Comparison of ENCODE assay signal across 32 cellular contexts in genomic region chr2:187011206-187011605, GRCh38.
"Had no signal": no experiment of that assay in that cellular context is flagged by ENCODE, and none has a peak within 500 bp of the region (broad histone marks: within the 10 kb centered on the region; RNA-seq: fewer than 3 reads in every experiment).

No MANE protein-coding gene starts in this region.

- H3K27me3 Mint-ChIP-seq: activated CD4-positive, alpha-beta memory T cell treated with anti-CD3 and anti-CD28 coated beads for 36 hours; activated CD4-positive, alpha-beta T cell treated with anti-CD3 and anti-CD28 coated beads, Interleukin-2, amount 10 ng/mL, durations not matched to agents 24 days and 14 days; activated naive CD8-positive, alpha-beta T cell treated with anti-CD3 and anti-CD28 coated beads, Interleukin-2, amount 10 ng/mL, durations not matched to agents 7 days and 5 days; stimulated activated naive B cell treated with anti-CD40 and anti-IgM and Interleukin-4, amounts not matched to agents 10 μg/mL and 1 μg/mL and 100 μg/mL, for 72 hours had no signal

- H3K4me1 Mint-ChIP-seq: activated CD4-positive, alpha-beta T cell treated with anti-CD3 and anti-CD28 coated beads, Interleukin-2, amount 10 ng/mL, durations not matched to agents 24 days and 14 days; activated naive CD8-positive, alpha-beta T cell treated with anti-CD3 and anti-CD28 coated beads, Interleukin-2, amount 10 ng/mL, durations not matched to agents 7 days and 5 days; nephron progenitor cell; stimulated activated naive B cell treated with anti-CD40 and anti-IgM and Interleukin-4, amounts not matched to agents 10 μg/mL and 1 μg/mL and 100 μg/mL, for 72 hours had no signal

- H3K27ac Mint-ChIP-seq: activated CD4-positive, alpha-beta memory T cell treated with anti-CD3 and anti-CD28 coated beads for 36 hours; activated CD4-positive, alpha-beta T cell treated with anti-CD3 and anti-CD28 coated beads, Interleukin-2, amount 10 ng/mL, durations not matched to agents 24 days and 14 days; activated naive CD4-positive, alpha-beta T cell treated with anti-CD3 and anti-CD28 coated beads for 36 hours; activated naive CD8-positive, alpha-beta T cell treated with anti-CD3 and anti-CD28 coated beads, Interleukin-2, amount 10 ng/mL, durations not matched to agents 7 days and 5 days; activated T-helper 1 cell treated with anti-CD3 and anti-CD28 coated beads, Interleukin-12 subunit alpha, Interleukin-12 subunit beta, Interleukin-2, Interleukin-4 antibody, amounts not matched to agents 30 ng/mL and 10 ng/mL and 1 ng/mL, durations not matched to agents 14 hours and 24 hours and 36 hours; nephron progenitor cell; stimulated activated naive B cell treated with anti-CD40 and anti-IgM and Interleukin-4, amounts not matched to agents 10 μg/mL and 1 μg/mL and 100 μg/mL, for 72 hours had no signal

- H3K36me3 ChIP-seq: brain microvascular endothelial cell, gastroesophageal sphincter, left lung, lower lobe of right lung, right atrium auricular region, stomach, thyroid gland, upper lobe of right lung had no signal

- H3K27me3 ChIP-seq: brain microvascular endothelial cell, gastroesophageal sphincter, left lung, right atrium auricular region, stomach, thyroid gland, upper lobe of right lung had no signal

- FAIRE-seq: astrocyte had no signal

- H3K36me3 Mint-ChIP-seq: activated CD4-positive, alpha-beta memory T cell treated with anti-CD3 and anti-CD28 coated beads for 36 hours; activated naive CD8-positive, alpha-beta T cell treated with anti-CD3 and anti-CD28 coated beads, Interleukin-2, amount 10 ng/mL, durations not matched to agents 7 days and 5 days; stimulated activated naive B cell treated with anti-CD40 and anti-IgM and Interleukin-4, amounts not matched to agents 10 μg/mL and 1 μg/mL and 100 μg/mL, for 72 hours had no signal

- H3K79me2 ChIP-seq: parathyroid adenoma had no signal

- H2AFZ ChIP-seq: parathyroid adenoma had no signal

- H3K4me3 Mint-ChIP-seq: activated CD4-positive, alpha-beta memory T cell treated with anti-CD3 and anti-CD28 coated beads for 36 hours; activated CD4-positive, alpha-beta T cell treated with anti-CD3 and anti-CD28 coated beads, Interleukin-2, amount 10 ng/mL, durations not matched to agents 24 days and 14 days; activated naive CD4-positive, alpha-beta T cell treated with anti-CD3 and anti-CD28 coated beads for 36 hours; activated naive CD8-positive, alpha-beta T cell treated with anti-CD3 and anti-CD28 coated beads, Interleukin-2, amount 10 ng/mL, durations not matched to agents 7 days and 5 days; activated T-helper 1 cell treated with anti-CD3 and anti-CD28 coated beads, Interleukin-12 subunit alpha, Interleukin-12 subunit beta, Interleukin-2, Interleukin-4 antibody, amounts not matched to agents 30 ng/mL and 10 ng/mL and 1 ng/mL, durations not matched to agents 14 hours and 24 hours and 36 hours; nephron progenitor cell; stimulated activated naive B cell treated with anti-CD40 and anti-IgM and Interleukin-4, amounts not matched to agents 10 μg/mL and 1 μg/mL and 100 μg/mL, for 72 hours had no signal

- DNase-seq: activated CD4-positive, alpha-beta memory T cell treated with anti-CD3 and anti-CD28 coated beads for 36 hours; activated CD4-positive, alpha-beta T cell treated with anti-CD3 and anti-CD28 coated beads, Interleukin-2, amount 10 ng/mL, durations not matched to agents 24 days and 14 days; activated CD4-positive, CD25-positive, alpha-beta regulatory T cell treated with anti-CD3 and anti-CD28 coated beads, Interleukin-2, amount 50 U/mL, for 72 hours; activated CD8-positive, alpha-beta memory T cell treated with anti-CD3 and anti-CD28 coated beads, Interleukin-2, amount 50 U/mL, for 4 hours; activated effector memory CD4-positive, alpha-beta T cell treated with anti-CD3 and anti-CD28 coated beads, Interleukin-2, amount 50 U/mL, for 16 hours; activated naive CD4-positive, alpha-beta T cell treated with anti-CD3 and anti-CD28 coated beads for 36 hours; activated naive CD8-positive, alpha-beta T cell treated with anti-CD3 and anti-CD28 coated beads, Interleukin-2, amount 10 ng/mL, durations not matched to agents 7 days and 5 days; activated T-cell treated with anti-CD3 and anti-CD28 coated beads, Interleukin-2, amount 50 U/mL, for 1 hour; brain microvascular endothelial cell; central memory CD4-positive, alpha-beta T cell; dermis blood vessel endothelial cell; effector CD4-positive, alpha-beta T cell; erythroblast; hippocampal formation; left lung; lower lobe of right lung; nephron progenitor cell; occipital lobe; psoas muscle; stimulated activated CD4-positive, alpha-beta T cell treated with anti-CD3 and anti-CD28 coated beads, Interleukin-15, amount 100 ng/mL, for 24 hours; stimulated activated CD4-positive, alpha-beta T cell treated with anti-CD3 and anti-CD28 coated beads, Interleukin-2, amount 100 ng/mL, for 24 hours; stimulated activated naive B cell treated with anti-CD40 and anti-IgM and Interleukin-4, amounts not matched to agents 10 μg/mL and 1 μg/mL and 100 μg/mL, for 72 hours; stomach; T-helper 2 cell; thyroid gland; upper lobe of right lung had no signal

- H3K9me3 ChIP-seq: gastroesophageal sphincter, left lung, lower lobe of right lung, psoas muscle, right atrium auricular region, stomach, thyroid gland, upper lobe of right lung had no signal

- H3K9me3 Mint-ChIP-seq: activated CD4-positive, alpha-beta memory T cell treated with anti-CD3 and anti-CD28 coated beads for 36 hours; activated CD4-positive, alpha-beta T cell treated with anti-CD3 and anti-CD28 coated beads, Interleukin-2, amount 10 ng/mL, durations not matched to agents 24 days and 14 days; activated naive CD4-positive, alpha-beta T cell treated with anti-CD3 and anti-CD28 coated beads for 36 hours; activated naive CD8-positive, alpha-beta T cell treated with anti-CD3 and anti-CD28 coated beads, Interleukin-2, amount 10 ng/mL, durations not matched to agents 7 days and 5 days; activated T-helper 1 cell treated with anti-CD3 and anti-CD28 coated beads, Interleukin-12 subunit alpha, Interleukin-12 subunit beta, Interleukin-2, Interleukin-4 antibody, amounts not matched to agents 30 ng/mL and 10 ng/mL and 1 ng/mL, durations not matched to agents 14 hours and 24 hours and 36 hours; nephron progenitor cell had no signal

- H3K9ac ChIP-seq: parathyroid adenoma had no signal

- H3K4me1 ChIP-seq: gastroesophageal sphincter, left lung, lower lobe of right lung, parathyroid adenoma, psoas muscle, right atrium auricular region, stomach, thyroid gland, upper lobe of right lung had no signal

- H3K4me2 ChIP-seq: smooth muscle cell had no signal

- H3K27ac ChIP-seq: brain microvascular endothelial cell, gastroesophageal sphincter, left lung, lower lobe of right lung, parathyroid adenoma, psoas muscle, right atrium auricular region, stomach, thyroid gland, upper lobe of right lung had no signal

- H3K4me3 ChIP-seq: gastroesophageal sphincter, left lung, lower lobe of right lung, psoas muscle, right atrium auricular region, smooth muscle cell, stomach, thyroid gland, upper lobe of right lung had no signal
